1 cellular context compared by ENCODE assay signal in the genomic region with DNA sequence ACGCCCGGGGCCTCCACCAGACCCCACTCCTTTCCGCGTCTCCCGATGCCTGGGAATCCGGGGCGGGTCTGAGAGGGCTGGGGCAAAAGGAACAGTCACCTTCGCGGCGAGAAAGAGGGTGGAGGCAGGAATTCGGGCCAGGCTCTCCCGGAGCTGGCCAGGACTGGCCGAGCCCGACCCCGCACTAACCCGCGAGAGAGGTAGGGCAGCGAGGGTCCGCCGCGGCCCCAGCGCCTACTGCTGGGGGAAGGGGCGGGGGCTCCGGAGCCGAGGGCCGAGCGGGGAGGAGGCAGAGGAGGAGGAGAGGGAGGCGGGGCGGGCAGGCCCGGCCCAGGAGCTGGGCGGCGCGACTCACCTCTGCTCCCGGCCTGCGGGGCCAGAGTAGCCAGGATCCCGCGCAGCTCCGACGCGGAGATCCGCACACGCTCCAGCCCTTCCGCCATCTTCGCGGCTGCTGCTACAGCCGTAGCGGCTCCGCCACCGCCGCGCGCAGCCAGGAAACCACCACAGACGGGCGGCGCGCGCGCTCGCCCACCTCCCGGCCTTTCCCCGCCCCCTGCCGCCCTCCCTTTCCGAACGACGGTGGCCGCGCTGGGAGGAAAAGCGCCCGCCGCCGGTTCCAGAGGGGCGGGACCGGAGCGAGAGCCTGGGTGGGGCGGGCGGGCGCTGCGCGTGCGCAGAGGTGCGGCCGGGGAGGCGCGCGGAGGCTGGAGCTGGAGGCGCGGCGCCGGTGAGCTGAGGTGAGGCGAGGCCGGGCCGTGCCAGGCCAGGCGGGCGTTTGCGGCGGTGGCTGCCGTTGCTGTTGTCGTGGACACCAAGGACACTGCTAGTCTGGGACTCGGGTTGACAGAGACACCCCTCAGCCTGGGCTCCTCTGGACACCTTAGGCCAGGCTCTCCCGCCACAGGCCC.
TF ChIP-seq lines count a peak whose summit lies in the region.

A gene (minus strand): TSS at position 508 of the 911 bp plus-strand sequence. CDS start 65 bp downstream, at position 443.
A gene with protein sequence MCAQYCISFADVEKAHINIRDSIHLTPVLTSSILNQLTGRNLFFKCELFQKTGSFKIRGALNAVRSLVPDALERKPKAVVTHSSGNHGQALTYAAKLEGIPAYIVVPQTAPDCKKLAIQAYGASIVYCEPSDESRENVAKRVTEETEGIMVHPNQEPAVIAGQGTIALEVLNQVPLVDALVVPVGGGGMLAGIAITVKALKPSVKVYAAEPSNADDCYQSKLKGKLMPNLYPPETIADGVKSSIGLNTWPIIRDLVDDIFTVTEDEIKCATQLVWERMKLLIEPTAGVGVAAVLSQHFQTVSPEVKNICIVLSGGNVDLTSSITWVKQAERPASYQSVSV (plus strand): TSS at position 673 of the 911 bp plus-strand sequence. CDS start 11,611 bp downstream, outside the sequence.

TF ChIP-seq in HepG2, 621 proteins besides CTCF, POLR2A, EP300 and RAD21 (continued from another document and continues in another):
- TF ChIP-seq, protein P1, sequence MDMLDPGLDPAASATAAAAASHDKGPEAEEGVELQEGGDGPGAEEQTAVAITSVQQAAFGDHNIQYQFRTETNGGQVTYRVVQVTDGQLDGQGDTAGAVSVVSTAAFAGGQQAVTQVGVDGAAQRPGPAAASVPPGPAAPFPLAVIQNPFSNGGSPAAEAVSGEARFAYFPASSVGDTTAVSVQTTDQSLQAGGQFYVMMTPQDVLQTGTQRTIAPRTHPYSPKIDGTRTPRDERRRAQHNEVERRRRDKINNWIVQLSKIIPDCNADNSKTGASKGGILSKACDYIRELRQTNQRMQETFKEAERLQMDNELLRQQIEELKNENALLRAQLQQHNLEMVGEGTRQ (IDR thresholded peaks at IDR 0.05; ENCODE audit: low read depth, low read length) = no peak
- TF ChIP-seq, protein P1 (CRISPR knock-in tag; IDR thresholded peaks at IDR 0.05; ENCODE audit: borderline replicate concordance) = no peak; the same call in 1 of the 2 replicates
- TF ChIP-seq ZNF225 (CRISPR knock-in tag; IDR thresholded peaks at IDR 0.05) (no peak), ZNF709 (CRISPR knock-in tag; IDR thresholded peaks at IDR 0.05) (no peak; the same call in 1 of the 2 replicates), ZNF138 (CRISPR knock-in tag; IDR thresholded peaks at IDR 0.05; ENCODE audit: low read depth) (peak; percentile 84; the same call in 1 of the 2 replicates), ASH2L (IDR thresholded peaks at IDR 0.05; ENCODE audit: insufficient read length, low read depth, low read length) (peak; percentile 74), ZNF615 (CRISPR knock-in tag; IDR thresholded peaks at IDR 0.05; ENCODE audit: borderline replicate concordance) (no peak), EZH2 (conservative IDR thresholded peaks at IDR 0.05; ENCODE audit: low read depth, low read length) (no peak), ZNF616 (CRISPR knock-in tag; IDR thresholded peaks at IDR 0.05; ENCODE audit: low read depth) (peak; percentile 46; the same call in 1 of the 2 replicates), ZMYM2 (CRISPR knock-in tag; IDR thresholded peaks at IDR 0.05) (no peak), HNF4A (CRISPR knock-in tag; IDR thresholded peaks at IDR 0.05) (no peak), IRX3 (CRISPR knock-in tag; IDR thresholded peaks at IDR 0.05; ENCODE audit: borderline replicate concordance, low read depth) (no peak), FLYWCH1 (CRISPR knock-in tag; IDR thresholded peaks at IDR 0.05) (no peak), ZNF263 (CRISPR knock-in tag; IDR thresholded peaks at IDR 0.05) (no peak; the same call in none of the 2 replicates), ARNT (IDR thresholded peaks at IDR 0.05) (no peak), RBM22 (optimal IDR thresholded peaks at IDR 0.05; ENCODE audit: low read length) (no peak), ZNF441 (CRISPR knock-in tag; IDR thresholded peaks at IDR 0.05; ENCODE audit: borderline replicate concordance) (no peak; the same call in 1 of the 2 replicates), RFX5 (IDR thresholded peaks at IDR 0.05; ENCODE audit: low read depth, low read length) (no peak), ARNT2 (CRISPR knock-in tag; IDR thresholded peaks at IDR 0.05; ENCODE audit: low read depth) (peak; percentile 89; the same call in 1 of the 2 replicates), ZNF878 (CRISPR knock-in tag; IDR thresholded peaks at IDR 0.05) (peak; percentile 74; the same call in 1 of the 2 replicates), NFKB2 (CRISPR knock-in tag; IDR thresholded peaks at IDR 0.05; ENCODE audit: borderline replicate concordance) (0 out of 2 replicates have a peak, but pooled peaks have one; percentile 11), HOXD1 (CRISPR knock-in tag; IDR thresholded peaks at IDR 0.05) (no peak; the same call in 1 of the 2 replicates), SRSF4 (IDR thresholded peaks at IDR 0.05; ENCODE audit: low read depth, low read length, poor library complexity, severe bottlenecking) (no peak), GTF3A (CRISPR knock-in tag; conservative IDR thresholded peaks at IDR 0.05) (no peak), ONECUT2 (CRISPR knock-in tag; IDR thresholded peaks at IDR 0.05) (no peak), ZSCAN25 (CRISPR knock-in tag; IDR thresholded peaks at IDR 0.05) (peak; percentile 92), ZNF451 (CRISPR knock-in tag; IDR thresholded peaks at IDR 0.05) (no peak), ZNF572 (CRISPR knock-in tag; IDR thresholded peaks at IDR 0.05) (no peak), SUZ12 (IDR thresholded peaks at IDR 0.05; ENCODE audit: low read depth, low read length) (no peak), TCF12 (IDR thresholded peaks at IDR 0.05) (no peak), TCF12 (CRISPR knock-in tag; IDR thresholded peaks at IDR 0.05) (0 out of 2 replicates have a peak, but pooled peaks have one; percentile 17)
- TF ChIP-seq, protein P2, sequence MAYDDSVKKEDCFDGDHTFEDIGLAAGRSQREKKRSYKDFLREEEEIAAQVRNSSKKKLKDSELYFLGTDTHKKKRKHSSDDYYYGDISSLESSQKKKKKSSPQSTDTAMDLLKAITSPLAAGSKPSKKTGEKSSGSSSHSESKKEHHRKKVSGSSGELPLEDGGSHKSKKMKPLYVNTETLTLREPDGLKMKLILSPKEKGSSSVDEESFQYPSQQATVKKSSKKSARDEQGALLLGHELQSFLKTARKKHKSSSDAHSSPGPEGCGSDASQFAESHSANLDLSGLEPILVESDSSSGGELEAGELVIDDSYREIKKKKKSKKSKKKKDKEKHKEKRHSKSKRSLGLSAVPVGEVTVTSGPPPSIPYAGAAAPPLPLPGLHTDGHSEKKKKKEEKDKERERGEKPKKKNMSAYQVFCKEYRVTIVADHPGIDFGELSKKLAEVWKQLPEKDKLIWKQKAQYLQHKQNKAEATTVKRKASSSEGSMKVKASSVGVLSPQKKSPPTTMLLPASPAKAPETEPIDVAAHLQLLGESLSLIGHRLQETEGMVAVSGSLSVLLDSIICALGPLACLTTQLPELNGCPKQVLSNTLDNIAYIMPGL (CRISPR knock-in tag; IDR thresholded peaks at IDR 0.05; ENCODE audit: borderline replicate concordance in 1 of 2, low read depth in 1 of 2) = peak; percentile 54 to 62; a peak in 2 of 4 replicates
- TF ChIP-seq, protein P3, sequence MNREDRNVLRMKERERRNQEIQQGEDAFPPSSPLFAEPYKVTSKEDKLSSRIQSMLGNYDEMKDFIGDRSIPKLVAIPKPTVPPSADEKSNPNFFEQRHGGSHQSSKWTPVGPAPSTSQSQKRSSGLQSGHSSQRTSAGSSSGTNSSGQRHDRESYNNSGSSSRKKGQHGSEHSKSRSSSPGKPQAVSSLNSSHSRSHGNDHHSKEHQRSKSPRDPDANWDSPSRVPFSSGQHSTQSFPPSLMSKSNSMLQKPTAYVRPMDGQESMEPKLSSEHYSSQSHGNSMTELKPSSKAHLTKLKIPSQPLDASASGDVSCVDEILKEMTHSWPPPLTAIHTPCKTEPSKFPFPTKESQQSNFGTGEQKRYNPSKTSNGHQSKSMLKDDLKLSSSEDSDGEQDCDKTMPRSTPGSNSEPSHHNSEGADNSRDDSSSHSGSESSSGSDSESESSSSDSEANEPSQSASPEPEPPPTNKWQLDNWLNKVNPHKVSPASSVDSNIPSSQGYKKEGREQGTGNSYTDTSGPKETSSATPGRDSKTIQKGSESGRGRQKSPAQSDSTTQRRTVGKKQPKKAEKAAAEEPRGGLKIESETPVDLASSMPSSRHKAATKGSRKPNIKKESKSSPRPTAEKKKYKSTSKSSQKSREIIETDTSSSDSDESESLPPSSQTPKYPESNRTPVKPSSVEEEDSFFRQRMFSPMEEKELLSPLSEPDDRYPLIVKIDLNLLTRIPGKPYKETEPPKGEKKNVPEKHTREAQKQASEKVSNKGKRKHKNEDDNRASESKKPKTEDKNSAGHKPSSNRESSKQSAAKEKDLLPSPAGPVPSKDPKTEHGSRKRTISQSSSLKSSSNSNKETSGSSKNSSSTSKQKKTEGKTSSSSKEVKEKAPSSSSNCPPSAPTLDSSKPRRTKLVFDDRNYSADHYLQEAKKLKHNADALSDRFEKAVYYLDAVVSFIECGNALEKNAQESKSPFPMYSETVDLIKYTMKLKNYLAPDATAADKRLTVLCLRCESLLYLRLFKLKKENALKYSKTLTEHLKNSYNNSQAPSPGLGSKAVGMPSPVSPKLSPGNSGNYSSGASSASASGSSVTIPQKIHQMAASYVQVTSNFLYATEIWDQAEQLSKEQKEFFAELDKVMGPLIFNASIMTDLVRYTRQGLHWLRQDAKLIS (CRISPR knock-in tag; IDR thresholded peaks at IDR 0.05) = no peak
- TF ChIP-seq, protein P4, sequence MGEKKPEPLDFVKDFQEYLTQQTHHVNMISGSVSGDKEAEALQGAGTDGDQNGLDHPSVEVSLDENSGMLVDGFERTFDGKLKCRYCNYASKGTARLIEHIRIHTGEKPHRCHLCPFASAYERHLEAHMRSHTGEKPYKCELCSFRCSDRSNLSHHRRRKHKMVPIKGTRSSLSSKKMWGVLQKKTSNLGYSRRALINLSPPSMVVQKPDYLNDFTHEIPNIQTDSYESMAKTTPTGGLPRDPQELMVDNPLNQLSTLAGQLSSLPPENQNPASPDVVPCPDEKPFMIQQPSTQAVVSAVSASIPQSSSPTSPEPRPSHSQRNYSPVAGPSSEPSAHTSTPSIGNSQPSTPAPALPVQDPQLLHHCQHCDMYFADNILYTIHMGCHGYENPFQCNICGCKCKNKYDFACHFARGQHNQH (CRISPR knock-in tag; IDR thresholded peaks at IDR 0.05) = peak; percentile 39
- TF ChIP-seq, protein P5, sequence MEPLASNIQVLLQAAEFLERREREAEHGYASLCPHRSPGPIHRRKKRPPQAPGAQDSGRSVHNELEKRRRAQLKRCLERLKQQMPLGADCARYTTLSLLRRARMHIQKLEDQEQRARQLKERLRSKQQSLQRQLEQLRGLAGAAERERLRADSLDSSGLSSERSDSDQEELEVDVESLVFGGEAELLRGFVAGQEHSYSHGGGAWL (CRISPR knock-in tag; IDR thresholded peaks at IDR 0.05) = 0 out of 2 replicates have a peak, but pooled peaks have one; percentile 71
- TF ChIP-seq, protein P6, sequence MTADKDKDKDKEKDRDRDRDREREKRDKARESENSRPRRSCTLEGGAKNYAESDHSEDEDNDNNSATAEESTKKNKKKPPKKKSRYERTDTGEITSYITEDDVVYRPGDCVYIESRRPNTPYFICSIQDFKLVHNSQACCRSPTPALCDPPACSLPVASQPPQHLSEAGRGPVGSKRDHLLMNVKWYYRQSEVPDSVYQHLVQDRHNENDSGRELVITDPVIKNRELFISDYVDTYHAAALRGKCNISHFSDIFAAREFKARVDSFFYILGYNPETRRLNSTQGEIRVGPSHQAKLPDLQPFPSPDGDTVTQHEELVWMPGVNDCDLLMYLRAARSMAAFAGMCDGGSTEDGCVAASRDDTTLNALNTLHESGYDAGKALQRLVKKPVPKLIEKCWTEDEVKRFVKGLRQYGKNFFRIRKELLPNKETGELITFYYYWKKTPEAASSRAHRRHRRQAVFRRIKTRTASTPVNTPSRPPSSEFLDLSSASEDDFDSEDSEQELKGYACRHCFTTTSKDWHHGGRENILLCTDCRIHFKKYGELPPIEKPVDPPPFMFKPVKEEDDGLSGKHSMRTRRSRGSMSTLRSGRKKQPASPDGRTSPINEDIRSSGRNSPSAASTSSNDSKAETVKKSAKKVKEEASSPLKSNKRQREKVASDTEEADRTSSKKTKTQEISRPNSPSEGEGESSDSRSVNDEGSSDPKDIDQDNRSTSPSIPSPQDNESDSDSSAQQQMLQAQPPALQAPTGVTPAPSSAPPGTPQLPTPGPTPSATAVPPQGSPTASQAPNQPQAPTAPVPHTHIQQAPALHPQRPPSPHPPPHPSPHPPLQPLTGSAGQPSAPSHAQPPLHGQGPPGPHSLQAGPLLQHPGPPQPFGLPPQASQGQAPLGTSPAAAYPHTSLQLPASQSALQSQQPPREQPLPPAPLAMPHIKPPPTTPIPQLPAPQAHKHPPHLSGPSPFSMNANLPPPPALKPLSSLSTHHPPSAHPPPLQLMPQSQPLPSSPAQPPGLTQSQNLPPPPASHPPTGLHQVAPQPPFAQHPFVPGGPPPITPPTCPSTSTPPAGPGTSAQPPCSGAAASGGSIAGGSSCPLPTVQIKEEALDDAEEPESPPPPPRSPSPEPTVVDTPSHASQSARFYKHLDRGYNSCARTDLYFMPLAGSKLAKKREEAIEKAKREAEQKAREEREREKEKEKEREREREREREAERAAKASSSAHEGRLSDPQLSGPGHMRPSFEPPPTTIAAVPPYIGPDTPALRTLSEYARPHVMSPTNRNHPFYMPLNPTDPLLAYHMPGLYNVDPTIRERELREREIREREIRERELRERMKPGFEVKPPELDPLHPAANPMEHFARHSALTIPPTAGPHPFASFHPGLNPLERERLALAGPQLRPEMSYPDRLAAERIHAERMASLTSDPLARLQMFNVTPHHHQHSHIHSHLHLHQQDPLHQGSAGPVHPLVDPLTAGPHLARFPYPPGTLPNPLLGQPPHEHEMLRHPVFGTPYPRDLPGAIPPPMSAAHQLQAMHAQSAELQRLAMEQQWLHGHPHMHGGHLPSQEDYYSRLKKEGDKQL (CRISPR knock-in tag; IDR thresholded peaks at IDR 0.05; ENCODE audit: low read depth) = no peak
- TF ChIP-seq, protein P7, sequence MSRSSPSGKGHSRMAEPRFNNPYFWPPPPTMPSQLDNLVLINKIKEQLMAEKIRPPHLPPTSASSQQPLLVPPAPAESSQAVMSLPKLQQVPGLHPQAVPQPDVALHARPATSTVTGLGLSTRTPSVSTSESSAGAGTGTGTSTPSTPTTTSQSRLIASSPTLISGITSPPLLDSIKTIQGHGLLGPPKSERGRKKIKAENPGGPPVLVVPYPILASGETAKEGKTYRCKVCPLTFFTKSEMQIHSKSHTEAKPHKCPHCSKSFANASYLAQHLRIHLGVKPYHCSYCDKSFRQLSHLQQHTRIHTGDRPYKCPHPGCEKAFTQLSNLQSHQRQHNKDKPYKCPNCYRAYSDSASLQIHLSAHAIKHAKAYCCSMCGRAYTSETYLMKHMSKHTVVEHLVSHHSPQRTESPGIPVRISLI (CRISPR knock-in tag; IDR thresholded peaks at IDR 0.05; ENCODE audit: borderline replicate concordance) = peak; percentile 25; the same call in 1 of the 2 replicates
- TF ChIP-seq, protein P8, sequence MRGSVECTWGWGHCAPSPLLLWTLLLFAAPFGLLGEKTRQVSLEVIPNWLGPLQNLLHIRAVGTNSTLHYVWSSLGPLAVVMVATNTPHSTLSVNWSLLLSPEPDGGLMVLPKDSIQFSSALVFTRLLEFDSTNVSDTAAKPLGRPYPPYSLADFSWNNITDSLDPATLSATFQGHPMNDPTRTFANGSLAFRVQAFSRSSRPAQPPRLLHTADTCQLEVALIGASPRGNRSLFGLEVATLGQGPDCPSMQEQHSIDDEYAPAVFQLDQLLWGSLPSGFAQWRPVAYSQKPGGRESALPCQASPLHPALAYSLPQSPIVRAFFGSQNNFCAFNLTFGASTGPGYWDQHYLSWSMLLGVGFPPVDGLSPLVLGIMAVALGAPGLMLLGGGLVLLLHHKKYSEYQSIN (CRISPR knock-in tag; IDR thresholded peaks at IDR 0.05; ENCODE audit: borderline replicate concordance) = no peak
